ENCODE assay signal across 10 cellular contexts in the genomic region with DNA sequence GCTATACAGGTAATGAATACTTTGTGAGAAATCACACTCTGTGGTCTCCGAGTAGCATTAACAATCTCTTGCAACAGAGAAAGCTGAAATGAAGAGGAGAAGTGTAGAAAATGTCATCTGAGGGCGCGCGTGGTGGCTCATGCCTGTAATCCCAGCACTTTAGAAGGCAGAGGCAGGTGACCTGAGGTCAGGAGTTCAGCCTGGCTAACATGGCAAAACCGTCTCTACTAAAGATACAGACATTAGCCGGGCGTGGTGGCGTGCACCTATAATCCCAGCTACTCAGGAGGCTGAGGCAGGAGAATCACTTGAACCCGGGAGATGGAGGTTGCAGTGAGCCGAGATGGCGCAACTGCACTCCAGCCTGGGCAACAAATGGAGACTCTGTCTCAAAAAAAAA. TPM values are rescaled to one million over a fixed set of nuclear protein-coding genes. Genes with fewer than 3 reads are reported as not detected.
DNase-seq lines count a peak whose midpoint lies in the region; ATAC-seq, FAIRE-seq and TF ChIP-seq lines count a peak whose summit lies in the region.
"Not testable (repeated sequence)": the region's sequence is repeated elsewhere in the genome, so short reads cannot be mapped to it uniquely, and the experiment has no call there.
"Had no signal": no experiment of that assay in that cellular context is flagged by ENCODE, and none has a peak within 500 bp of the region (broad histone marks: within the 10 kb centered on the region; RNA-seq: fewer than 3 reads in every experiment).

No MANE protein-coding gene starts in this region.

- not testable (repeated sequence) for H3K4me1 ChIP-seq in right atrium auricular region
- peaks cover 53% of the 10 kb centered on the region for H3K4me1 ChIP-seq in HepG2 (ENCODE audit: insufficient read depth, low read length)
- peaks cover 0 to 59% (median 21%) of the 10 kb centered on the region in 4 donors for H3K4me1 ChIP-seq in right lobe of liver
- H3K4me1 ChIP-seq in pancreas, result peaks cover 10 to 20% (median 15%) of the 10 kb centered on the region in 3 donors
- peaks cover 12 to 33% of the 10 kb centered on the region in 2 donors for H3K4me1 ChIP-seq in gastrocnemius medialis

- H3K27me3 Mint-ChIP-seq in type B pancreatic cell, result not testable (repeated sequence)

- H3K27me3 ChIP-seq in right atrium auricular region; HepG2 (ENCODE audit: control insufficient read depth in 1 of 2, insufficient read depth in 2 of 2, low read length in 2 of 2); right lobe of liver; pancreas; gastrocnemius medialis: not testable (repeated sequence)

- not testable (repeated sequence) for H3K4me3 ChIP-seq in right atrium auricular region, right lobe of liver, pancreas, gastrocnemius medialis
- H3K4me3 ChIP-seq in HepG2 (replicated peaks in 1 of 3; ENCODE audit: insufficient read depth in 1 of 3, low read depth in 2 of 3, low read length in 3 of 3), result 0 out of 6 replicates have a peak overlapping the region, but pooled peaks of 1 of the 3 experiments have one; percentile 1

- CTCF ChIA-PET in HepG2 (lab: Yijun Ruan, JAX; ENCODE audit: low intra/inter-chr PET ratio, low total read pairs), result not testable (repeated sequence)

- not testable (repeated sequence) for H3K4me3 Mint-ChIP-seq in type B pancreatic cell

- H3K27ac ChIP-seq in VCaP (peak overlapping the region; percentile 47), HepG2 (ENCODE audit: extremely low read length, insufficient read depth, low read length) (peak overlapping the region; percentile 14), right lobe of liver (peak overlapping the region in 2 of 3 donors; percentile 34 to 66), pancreas (peak overlapping the region in 3 of 4 donors; percentile 33 to 68 (median 46)), gastrocnemius medialis (peak overlapping the region in 1 of 4 donors; percentile 11)
- H3K27ac ChIP-seq in right atrium auricular region, result not testable (repeated sequence)

- not testable (repeated sequence) for TF ChIP-seq EP300 in HepG2 (IDR thresholded peaks at IDR 0.05; ENCODE audit: low read depth in 2 of 2, low read length in 2 of 2); HepG2 (CRISPR knock-in tag; IDR thresholded peaks at IDR 0.05; ENCODE audit: borderline replicate concordance)

- peak; percentile 13 for DNase-seq in activated CD8-positive, alpha-beta memory T cell treated with anti-CD3 and anti-CD28 coated beads, Interleukin-2, amount 50 U/mL, for 48 hours
- peak; percentile 1 for DNase-seq in right atrium auricular region (ENCODE audit: low spot score)
- not testable (repeated sequence) for DNase-seq in HepG2 (ENCODE audit: low spot score); pancreas
- DNase-seq in right lobe of liver, result peak; percentile 49 to 75 (median 73)
- DNase-seq in gastrocnemius medialis, result peak in 1 of 2 donors; percentile 35
- DNase-seq in type B pancreatic cell (ENCODE audit: extremely low spot score, unreplicated experiment), result peak; percentile 20

- H3K36me3 Mint-ChIP-seq in type B pancreatic cell, result not testable (repeated sequence)

- not testable (repeated sequence) for H3K27ac Mint-ChIP-seq in type B pancreatic cell

- peaks cover 18% of the 10 kb centered on the region for H3K4me1 Mint-ChIP-seq in type B pancreatic cell (ENCODE audit: unreplicated experiment)

- not testable (repeated sequence) for H3K36me3 ChIP-seq in right atrium auricular region; HepG2 (replicated peaks in 1 of 2; ENCODE audit: control insufficient read depth in 1 of 2, insufficient read depth in 2 of 2, low read length in 2 of 2); right lobe of liver; pancreas; gastrocnemius medialis

- FAIRE-seq in HepG2 (lab: Jason Lieb, UNC); pancreas (lab: Jason Lieb, UNC): not testable (repeated sequence)

- not testable (repeated sequence) for H2AFZ ChIP-seq in HepG2 (ENCODE audit: low read length)

- intact Hi-C loops in HepG2 (cut with micrococcal nuclease; ENCODE audit: unreplicated experiment); right lobe of liver (cut with DNase I); pancreas (cut with DNase I); gastrocnemius medialis (cut with DNase I; ENCODE audit: low total_unique reads): not testable (repeated sequence)

- H3K4me2 ChIP-seq in HepG2 (ENCODE audit: low read depth, low read length), result peak overlapping the region; percentile 18

- H3K79me2 ChIP-seq in HepG2 (ENCODE audit: insufficient read depth, low read length), result not testable (repeated sequence)

- H3K9ac ChIP-seq in HepG2 (ENCODE audit: insufficient read depth, low read depth, low read length), result not testable (repeated sequence)

- H3K9me3 ChIP-seq in right atrium auricular region; HepG2 (ENCODE audit: low read length); right lobe of liver; pancreas; gastrocnemius medialis: not testable (repeated sequence)

- H3K9me3 Mint-ChIP-seq in type B pancreatic cell, result not testable (repeated sequence)

- not testable (repeated sequence) for TF ChIP-seq RAD21 in HepG2 (CRISPR knock-in tag; IDR thresholded peaks at IDR 0.05)

- WGBS in HepG2 (ENCODE audit: low lambda C conversion rate), result 27% methylated on average over 11 of the region's 11 CpGs
- 28% methylated on average over 11 of the region's 11 CpGs for whole genome bisulfite sequencing in right lobe of liver (ENCODE audit: insufficient coverage, low coverage, low lambda C conversion rate, missing lambda C conversion rate)
- 73 to 81% methylated on average over 11 of the region's 11 CpGs for WGBS in pancreas, 2 donors

- not testable (repeated sequence) for TF ChIP-seq CTCF in VCaP (conservative IDR thresholded peaks at IDR 0.05); right atrium auricular region (IDR thresholded peaks at IDR 0.05); HepG2 (CRISPR knock-in tag; IDR thresholded peaks at IDR 0.05); right lobe of liver (IDR thresholded peaks at IDR 0.05); pancreas (IDR thresholded peaks at IDR 0.05); gastrocnemius medialis (IDR thresholded peaks at IDR 0.05 in 4 of 5, conservative IDR thresholded peaks at IDR 0.05 in 1 of 5); type B pancreatic cell (conservative IDR thresholded peaks at IDR 0.05)

- POLR2A ChIA-PET in HepG2 (lab: Yijun Ruan, JAX), result interaction anchor here (1.4 kb wide), 1 partner anchor 60 kb away, joined by 3 read pairs; the partner anchor contains the start of gene MPV17L

- TF ChIP-seq POLR2A in HepG2 (IDR thresholded peaks at IDR 0.05; ENCODE audit: insufficient read depth in 1 of 2, low read depth in 2 of 2, low read length in 2 of 2); right lobe of liver (IDR thresholded peaks at IDR 0.05); gastrocnemius medialis (IDR thresholded peaks at IDR 0.05): not testable (repeated sequence)

- H4K20me1 ChIP-seq in HepG2 (ENCODE audit: insufficient read depth, low read length), result not testable (repeated sequence)

- not testable (repeated sequence) for BruUV-seq in HepG2 (replicated peaks; lab: Mats Ljungman, UMichigan)

- in situ Hi-C loops in HepG2 (cut with HindIII; ENCODE audit: extremely low pct_ligation_motif_present, low pct_unique_long_range_greater_than_20kb); gastrocnemius medialis (cut with MboI; ENCODE audit: low sequenced_read_pairs in 4 of 4): not testable (repeated sequence)

- peak; percentile 35 for ATAC-seq in HepG2
- peak; percentile 75 to 78 (median 76) for ATAC-seq in right lobe of liver
- ATAC-seq in pancreas, result not testable (repeated sequence)
- ATAC-seq in gastrocnemius medialis, result peak; percentile 11 to 36

RNA-seq across cellular contexts. Expression of gene BMERB1, which starts 20.5 kb away (rescaled TPM):
- total RNA-seq in right atrium auricular region (10 to 100 TPM; 55.0 to 55.3 TPM), HepG2 (2016; rRNA removed; fragmentation: Illumina TruSeq; extraction: Trizol) (1.2 and 1.4 TPM in 2 replicates), right lobe of liver (10 to 100 TPM in 4 of 6 experiments, 1 to 10 TPM in 2; 7.0 to 24.0 (median 10.5) TPM), pancreas (10 to 100 TPM; 16.0 to 21.7 (median 17.5) TPM), gastrocnemius medialis (100 to 1,000 TPM; 112 to 392 (median 237) TPM), type B pancreatic cell (ENCODE audit: low replicate concordance) (5.2 and 26.4 TPM in 2 replicates)
- 0.71 and 1.0 TPM in 2 replicates for total RNA-seq in HepG2 (2016; cell fraction: cytosol; rRNA removed; fragmentation: Illumina TruSeq; extraction: Trizol; ENCODE audit: low read depth)
- total RNA-seq in HepG2 (2016; cell fraction: insoluble cytoplasmic fraction; rRNA removed; fragmentation: Illumina TruSeq; extraction: Trizol), result 0.69 and 0.79 TPM in 2 replicates
- total RNA-seq in HepG2 (2016; cell fraction: membrane; rRNA removed; fragmentation: Illumina TruSeq; extraction: Trizol), result 1.2 and 1.5 TPM in 2 replicates
- total RNA-seq in HepG2 (2016; cell fraction: nucleus; rRNA removed; fragmentation: Illumina TruSeq; extraction: Trizol), result 1.3 and 1.4 TPM in 2 replicates
- polyA plus RNA-seq in HepG2 (2011; rRNA removed) (1.4 and 2.5 TPM in 2 replicates), pancreas (10 to 100 TPM; 10.3 to 20.9 TPM)
- 0.99 and 1.8 TPM in 2 replicates for polyA plus RNA-seq in HepG2 (2011; cell fraction: cytosol; rRNA removed)
- polyA plus RNA-seq in HepG2 (2011; cell fraction: nucleus; rRNA removed), result 0.90 and 1.3 TPM in 2 replicates
- 1.0 and 2.9 TPM in 2 replicates for polyA plus RNA-seq in HepG2 (2012)
- 1.4 TPM in 2 replicates for polyA plus RNA-seq in HepG2 (2016; cell fraction: cytosol; fragmentation: Illumina TruSeq; extraction: Trizol; ENCODE audit: low read depth)
- polyA plus RNA-seq in HepG2 (2016; cell fraction: insoluble cytoplasmic fraction; fragmentation: Illumina TruSeq; extraction: Trizol; ENCODE audit: low read depth), result 1.7 and 2.5 TPM in 2 replicates
- polyA plus RNA-seq in HepG2 (2016; cell fraction: membrane; fragmentation: Illumina TruSeq; extraction: Trizol; ENCODE audit: low read depth), result 0.86 and 2.2 TPM in 2 replicates
- 1.2 and 2.5 TPM in 2 replicates for polyA plus RNA-seq in HepG2 (2016; cell fraction: nucleus; fragmentation: Illumina TruSeq; extraction: Trizol; ENCODE audit: insufficient read depth, low read depth)
- 2.4 and 7.1 TPM in 2 replicates for polyA minus RNA-seq in HepG2 (2011; rRNA and poly(A)+ RNA removed; ENCODE audit: low replicate concordance)
- polyA minus RNA-seq in HepG2 (2011; cell fraction: cytosol; rRNA and poly(A)+ RNA removed), result 0.53 and 1.3 TPM in 2 replicates
- 1.2 and 2.7 TPM in 2 replicates for polyA minus RNA-seq in HepG2 (2011; cell fraction: nucleus; rRNA and poly(A)+ RNA removed)

RNA-seq across cellular contexts. Expression of gene MPV17L, which starts 59.4 kb away (rescaled TPM):
- total RNA-seq in right atrium auricular region, result 10 to 100 TPM in 1 of 2 donors, 1 to 10 TPM in 1; 7.2 to 10.8 TPM
- 63.8 and 75.8 TPM in 2 replicates for total RNA-seq in HepG2 (2016; rRNA removed; fragmentation: Illumina TruSeq; extraction: Trizol)
- total RNA-seq in HepG2 (2016; cell fraction: cytosol; rRNA removed; fragmentation: Illumina TruSeq; extraction: Trizol; ENCODE audit: low read depth), result 10.1 and 10.5 TPM in 2 replicates
- 63.6 and 79.3 TPM in 2 replicates for total RNA-seq in HepG2 (2016; cell fraction: insoluble cytoplasmic fraction; rRNA removed; fragmentation: Illumina TruSeq; extraction: Trizol)
- total RNA-seq in HepG2 (2016; cell fraction: membrane; rRNA removed; fragmentation: Illumina TruSeq; extraction: Trizol), result 45.8 and 49.0 TPM in 2 replicates
- 37.4 and 38.1 TPM in 2 replicates for total RNA-seq in HepG2 (2016; cell fraction: nucleus; rRNA removed; fragmentation: Illumina TruSeq; extraction: Trizol)
- 33.6 and 34.7 TPM in 2 replicates for polyA plus RNA-seq in HepG2 (2011; rRNA removed)
- polyA plus RNA-seq in HepG2 (2011; cell fraction: cytosol; rRNA removed), result 30.7 and 35.5 TPM in 2 replicates
- polyA plus RNA-seq in HepG2 (2011; cell fraction: nucleus; rRNA removed), result 10.6 and 16.5 TPM in 2 replicates
- polyA plus RNA-seq in HepG2 (2012), result 15.0 and 21.1 TPM in 2 replicates
- polyA plus RNA-seq in HepG2 (2016; cell fraction: cytosol; fragmentation: Illumina TruSeq; extraction: Trizol; ENCODE audit: low read depth), result 6.4 and 10.6 TPM in 2 replicates
- 56.5 and 61.1 TPM in 2 replicates for polyA plus RNA-seq in HepG2 (2016; cell fraction: insoluble cytoplasmic fraction; fragmentation: Illumina TruSeq; extraction: Trizol; ENCODE audit: low read depth)
- 26.1 and 27.8 TPM in 2 replicates for polyA plus RNA-seq in HepG2 (2016; cell fraction: membrane; fragmentation: Illumina TruSeq; extraction: Trizol; ENCODE audit: low read depth)
- 49.1 and 49.6 TPM in 2 replicates for polyA plus RNA-seq in HepG2 (2016; cell fraction: nucleus; fragmentation: Illumina TruSeq; extraction: Trizol; ENCODE audit: insufficient read depth, low read depth)
- 10.5 and 73.9 TPM in 2 replicates for polyA minus RNA-seq in HepG2 (2011; rRNA and poly(A)+ RNA removed; ENCODE audit: low replicate concordance)
- polyA minus RNA-seq in HepG2 (2011; cell fraction: cytosol; rRNA and poly(A)+ RNA removed), result 42.8 and 48.0 TPM in 2 replicates
- polyA minus RNA-seq in HepG2 (2011; cell fraction: nucleus; rRNA and poly(A)+ RNA removed), result 20.3 and 27.0 TPM in 2 replicates
- 10 to 100 TPM in 5 of 6 experiments, 1 to 10 TPM in 1; 9.3 to 18.8 (median 16.0) TPM for total RNA-seq in right lobe of liver
- 10 to 100 TPM; 19.1 to 48.3 (median 28.3) TPM for total RNA-seq in pancreas
- polyA plus RNA-seq in pancreas, result 10 to 100 TPM; 11.9 to 15.6 TPM
- 10 to 100 TPM; 12.8 to 27.3 (median 19.3) TPM for total RNA-seq in gastrocnemius medialis
- 7.6 and 11.5 TPM in 2 replicates for total RNA-seq in type B pancreatic cell (ENCODE audit: low replicate concordance)
- total RNA-seq: CD4-positive, alpha-beta memory T cell; CD4-positive, CD25-positive, alpha-beta regulatory T cell had no signal
- polyA plus RNA-seq: CD4-positive, alpha-beta memory T cell; CD4-positive, CD25-positive, alpha-beta regulatory T cell had no signal
